Comparison of ENCODE assay signal across 8 cellular contexts in genomic region chr1:35557611-35558373, GRCh38. TPM values are rescaled to one million over a fixed set of nuclear protein-coding genes. Genes with fewer than 3 reads are reported as not detected.
DNase-seq lines count a peak whose midpoint lies in the region; ATAC-seq and TF ChIP-seq lines count a peak whose summit lies in the region.

NCDN (plus strand) TSS chr1:35557799; CDS start chr1:35558191, 392 bp downstream.

- peak within 1 kb of the TSS; percentile 86 for H3K9ac ChIP-seq in Loucy (ENCODE audit: low read depth, low read length, poor library complexity, severe bottlenecking)

- no peaks in the 10 kb centered on the region for H3F3A ChIP-seq in Loucy (ENCODE audit: low read depth)

- peak; percentile 97 for ATAC-seq in natural killer cell treated with Interleukin-12 subunit alpha and Interleukin-12 subunit beta and Interleukin-15 and Interleukin-18, amount 100 ng/mL, for 72 hours
- peak; percentile 91 for ATAC-seq in stimulated activated naive CD8-positive, alpha-beta T cell treated with anti-CD3 and anti-CD28 coated beads, Interleukin-15, Interleukin-2, amounts not matched to agents 100 U/mL and 50 U/mL, for 24 hours

- H4K20me1 ChIP-seq in Loucy (ENCODE audit: insufficient read depth, low read length, poor library complexity, severe bottlenecking) = peaks cover 18% of the 10 kb centered on the region

- no peaks in the 10 kb centered on the region for H3K36me3 ChIP-seq in Loucy (ENCODE audit: insufficient read depth, low read length)

- no peaks in the 10 kb centered on the region for H3K27me3 ChIP-seq in Loucy (ENCODE audit: insufficient read depth, low read length, poor library complexity, severe bottlenecking)

- no peaks in the 10 kb centered on the region for H3K36me3 Mint-ChIP-seq in natural killer cell treated with Interleukin-12 subunit alpha and Interleukin-12 subunit beta and Interleukin-15 and Interleukin-18, amount 100 ng/mL, for 72 hours

- no peaks in the 10 kb centered on the region for H3K9me3 Mint-ChIP-seq in natural killer cell treated with Interleukin-12 subunit alpha and Interleukin-12 subunit beta and Interleukin-15 and Interleukin-18, amount 100 ng/mL, for 72 hours

- peaks cover 53% of the 10 kb centered on the region for H3K4me1 ChIP-seq in Loucy (ENCODE audit: insufficient read depth, low read length, poor library complexity, severe bottlenecking)

- peak within 1 kb of the TSS; percentile 95 for H3K4me2 ChIP-seq in Loucy (ENCODE audit: low read depth, low read length, poor library complexity, severe bottlenecking)

- DNase-seq in EH (ENCODE audit: low read depth) (peak; percentile 98), H4 (ENCODE audit: low spot score) (peak; percentile 93), fibroblast of peridontal ligament (ENCODE audit: extremely low read depth) (peak; percentile 94)
- peak; percentile 94 for DNase-seq in activated T-helper 9 cell treated with anti-CD3 and anti-CD28 coated beads, Interleukin-2, amount 50 U/mL, for 16 hours (ENCODE audit: low read depth)
- DNase-seq in natural killer cell treated with Interleukin-12 subunit alpha and Interleukin-12 subunit beta and Interleukin-15 and Interleukin-18, amount 100 ng/mL, for 72 hours (ENCODE audit: low spot score) = peak; percentile 98
- DNase-seq in stimulated activated naive CD8-positive, alpha-beta T cell treated with anti-CD3 and anti-CD28 coated beads, Interleukin-15, Interleukin-2, amounts not matched to agents 100 U/mL and 50 U/mL, for 24 hours = peak; percentile 96

- no peaks in the 10 kb centered on the region for H3K9me3 ChIP-seq in Loucy (ENCODE audit: insufficient read depth, low read depth, low read length)

- no peaks in the 10 kb centered on the region for H3K27me3 Mint-ChIP-seq in natural killer cell treated with Interleukin-12 subunit alpha and Interleukin-12 subunit beta and Interleukin-15 and Interleukin-18, amount 100 ng/mL, for 72 hours

- no peaks in the 10 kb centered on the region for H3K9me2 ChIP-seq in Loucy (replicated peaks; ENCODE audit: low read depth, low read length)

- H3K4me3 Mint-ChIP-seq in natural killer cell treated with Interleukin-12 subunit alpha and Interleukin-12 subunit beta and Interleukin-15 and Interleukin-18, amount 100 ng/mL, for 72 hours = peak within 1 kb of the TSS; percentile 100

- TF ChIP-seq CTCF in Loucy (conservative IDR thresholded peaks at IDR 0.05; ENCODE audit: low read length) = no peak

- peak; percentile 79 for TF ChIP-seq POLR2A in Raji (IDR thresholded peaks at IDR 0.05; ENCODE audit: insufficient read depth, low read depth, low read length)

- peak within 1 kb of the TSS; percentile 81 for H3K4me3 ChIP-seq in Loucy (ENCODE audit: low read length, poor library complexity, severe bottlenecking)

- peak within 1 kb of the TSS; percentile 97 for H3K27ac Mint-ChIP-seq in natural killer cell treated with Interleukin-12 subunit alpha and Interleukin-12 subunit beta and Interleukin-15 and Interleukin-18, amount 100 ng/mL, for 72 hours

- peaks cover 64% of the 10 kb centered on the region for H3K79me2 ChIP-seq in Loucy (ENCODE audit: insufficient read depth, low read length)

- peak within 1 kb of the TSS; percentile 99 for H2AFZ ChIP-seq in Loucy (ENCODE audit: low read length)

- H3K4me1 Mint-ChIP-seq in natural killer cell treated with Interleukin-12 subunit alpha and Interleukin-12 subunit beta and Interleukin-15 and Interleukin-18, amount 100 ng/mL, for 72 hours (ENCODE audit: low read depth in 2 of 2) = peaks cover 49 to 52% of the 10 kb centered on the region in 2 donors

RNA-seq across cellular contexts. Expression of gene NCDN, which starts in this region (rescaled TPM):
- total RNA-seq in H4 (2014; rRNA removed; shearing (Covaris generic)) = 8.0 and 9.9 TPM in 2 replicates
- total RNA-seq in natural killer cell treated with Interleukin-12 subunit alpha and Interleukin-12 subunit beta and Interleukin-15 and Interleukin-18, amount 100 ng/mL, for 72 hours = 10 to 100 TPM; 42.2 to 59.6 TPM

Comparison
In these comparisons a context has a peak if more than half of its experiments do, and no peak if none do; other contexts are left out.
1. Peak in every context shown above with its lines: DNase-seq, ATAC-seq and H3K4me3 ChIP-seq.